9 cellular contexts compared by ENCODE assay signal in genomic region chr7:129664029-129665012, GRCh38. TPM values are rescaled to one million over a fixed set of nuclear protein-coding genes. Genes with fewer than 3 reads are reported as not detected.
A peak's percentile ranks its signal among the peaks of the same experiment; 100 is the strongest.
DNase-seq lines count a peak whose midpoint lies in the region; ATAC-seq, FAIRE-seq and TF ChIP-seq lines count a peak whose summit lies in the region.
"Had no signal": no experiment of that assay in that cellular context is flagged by ENCODE, and none has a peak within 500 bp of the region (broad histone marks: within the 10 kb centered on the region; RNA-seq: fewer than 3 reads in every experiment).

No MANE protein-coding gene starts in this region.

- no peak overlapping the region for H3K4me3 Mint-ChIP-seq in natural killer cell
- H3K4me3 Mint-ChIP-seq in natural killer cell treated with Interleukin-12 subunit alpha and Interleukin-12 subunit beta and Interleukin-15 and Interleukin-18, amount 100 ng/mL, for 72 hours, result no peak overlapping the region
- H3K4me3 Mint-ChIP-seq in T-cell, result no peak overlapping the region
- H3K4me3 Mint-ChIP-seq: dendritic cell treated with granulocyte-macrophage colony-stimulating factor and Interleukin-4, amounts not matched to agents 40 ng/mL and 50 ng/mL, for 4 days had no signal

- DNase-seq in natural killer cell (no peak), NCI-H146 (lab: John Stamatoyannopoulos, UW) (peak; percentile 44), glomerular endothelial cell (ENCODE audit: extremely low read depth, low read depth, low spot score) (peak; percentile 64), superior temporal gyrus (ENCODE audit: extremely low spot score) (peak; percentile 75), T-cell (no peak)
- DNase-seq in natural killer cell treated with Interleukin-12 subunit alpha and Interleukin-12 subunit beta and Interleukin-15 and Interleukin-18, amount 100 ng/mL, for 72 hours (ENCODE audit: low spot score), result no peak
- DNase-seq in activated CD4-positive, CD25-positive, alpha-beta regulatory T cell (lab: John Stamatoyannopoulos, UW), result no peak

- H3K9me3 Mint-ChIP-seq in natural killer cell (peaks cover 3 to 4% of the 10 kb centered on the region in 2 donors), T-cell (peaks cover 4 to 20% (median 5%) of the 10 kb centered on the region in 3 donors)
- peaks cover 6% of the 10 kb centered on the region for H3K9me3 Mint-ChIP-seq in natural killer cell treated with Interleukin-12 subunit alpha and Interleukin-12 subunit beta and Interleukin-15 and Interleukin-18, amount 100 ng/mL, for 72 hours

- H3K36me3 Mint-ChIP-seq in natural killer cell (peaks cover 22% of the 10 kb centered on the region), T-cell (peaks cover 41% of the 10 kb centered on the region)
- H3K36me3 Mint-ChIP-seq in natural killer cell treated with Interleukin-12 subunit alpha and Interleukin-12 subunit beta and Interleukin-15 and Interleukin-18, amount 100 ng/mL, for 72 hours, result peaks cover 21% of the 10 kb centered on the region

- TF ChIP-seq CTCF in natural killer cell (IDR thresholded peaks at IDR 0.05), result peak; percentile 28

- POLR2A ChIA-PET in T-cell (lab: Charles Lee), result interaction anchor here (0.5 kb wide), 2 partner anchors 346 to 367 kb away, joined by 3 to 6 read pairs; no protein-coding TSS in a partner anchor

- H3K27ac Mint-ChIP-seq in natural killer cell (peak overlapping the region in 1 of 2 donors; percentile 5), T-cell (no peak overlapping the region)
- H3K27ac Mint-ChIP-seq in natural killer cell treated with Interleukin-12 subunit alpha and Interleukin-12 subunit beta and Interleukin-15 and Interleukin-18, amount 100 ng/mL, for 72 hours, result no peak overlapping the region
- H3K27ac Mint-ChIP-seq: dendritic cell treated with granulocyte-macrophage colony-stimulating factor and Interleukin-4, amounts not matched to agents 40 ng/mL and 50 ng/mL, for 4 days had no signal

- FAIRE-seq in TTC549 (lab: Jason Lieb, UNC), result peak; percentile 62

- intact Hi-C loops in natural killer cell (cut with micrococcal nuclease), result loop anchor here (10.0 kb wide), 2 partner anchors 160 to 350 kb away; no protein-coding TSS in a partner anchor

- peak in 2 of 3 donors; percentile 40 to 42 for ATAC-seq in natural killer cell
- no peak for ATAC-seq in natural killer cell treated with Interleukin-12 subunit alpha and Interleukin-12 subunit beta and Interleukin-15 and Interleukin-18, amount 100 ng/mL, for 72 hours
- ATAC-seq in T-cell (replicated peaks in 1 of 4), result no peak

- H3K4me1 Mint-ChIP-seq in natural killer cell (peaks cover 13 to 21% of the 10 kb centered on the region in 2 donors), T-cell (peaks cover 4 to 13% (median 9%) of the 10 kb centered on the region in 3 donors)
- H3K4me1 Mint-ChIP-seq in natural killer cell treated with Interleukin-12 subunit alpha and Interleukin-12 subunit beta and Interleukin-15 and Interleukin-18, amount 100 ng/mL, for 72 hours (ENCODE audit: low read depth in 2 of 2), result peaks cover 11% of the 10 kb centered on the region in 2 donors

- no peaks in the 10 kb centered on the region for H3K27me3 Mint-ChIP-seq in natural killer cell (ENCODE audit: low read depth in 2 of 2)
- H3K27me3 Mint-ChIP-seq in natural killer cell treated with Interleukin-12 subunit alpha and Interleukin-12 subunit beta and Interleukin-15 and Interleukin-18, amount 100 ng/mL, for 72 hours, result no peaks in the 10 kb centered on the region
- H3K27me3 Mint-ChIP-seq in T-cell, result no peaks in the 10 kb centered on the region
- H3K27me3 Mint-ChIP-seq: dendritic cell treated with granulocyte-macrophage colony-stimulating factor and Interleukin-4, amounts not matched to agents 40 ng/mL and 50 ng/mL, for 4 days had no signal

- CTCF ChIA-PET in T-cell (lab: Charles Lee), result interaction anchor here in 1 of 2 donors (0.5 kb wide), 1 partner anchor 351 kb away, joined by 5 read pairs; no protein-coding TSS in a partner anchor

RNA-seq across cellular contexts. Expression of gene NRF1, which starts 52.8 kb away (rescaled TPM):
- total RNA-seq in natural killer cell (10 to 100 TPM; 39.8 to 43.5 (median 40.1) TPM), glomerular endothelial cell (12.2 and 14.6 TPM in 2 replicates), T-cell (10 to 100 TPM; 31.5 to 38.0 (median 35.6) TPM)
- 10 to 100 TPM; 27.6 to 31.9 TPM for total RNA-seq in natural killer cell treated with Interleukin-12 subunit alpha and Interleukin-12 subunit beta and Interleukin-15 and Interleukin-18, amount 100 ng/mL, for 72 hours

Comparison
In these comparisons a context has a peak if more than half of its experiments do, and no peak if none do; other contexts are left out.
1. ATAC-seq: peak in natural killer cell (2 of 3); none in natural killer cell treated with Interleukin-12 subunit alpha and Interleukin-12 subunit beta and Interleukin-15 and Interleukin-18, amount 100 ng/mL, for 72 hours (0 of 2) and T-cell (0 of 4).
2. DNase-seq: peak in NCI-H146 (single experiment), glomerular endothelial cell (single experiment) and superior temporal gyrus (single experiment); none in natural killer cell (single experiment), natural killer cell treated with Interleukin-12 subunit alpha and Interleukin-12 subunit beta and Interleukin-15 and Interleukin-18, amount 100 ng/mL, for 72 hours (single experiment), activated CD4-positive, CD25-positive, alpha-beta regulatory T cell (0 of 4) and T-cell (0 of 34).